In genomic region chr16:67593288-67593687, GRCh38 we compare ENCODE assay signal across 1 cellular context.
TF ChIP-seq lines count a peak whose summit lies in the region.

No MANE protein-coding gene starts in this region.

TF ChIP-seq in IMR-90, 13 proteins besides CTCF, POLR2A, EP300 and RAD21:
- no peak for TF ChIP-seq NFE2L2 (IDR thresholded peaks at IDR 0.05; ENCODE audit: low read depth, low read length)
- no peak for TF ChIP-seq RFX5 (IDR thresholded peaks at IDR 0.05; ENCODE audit: low read depth, low read length)
TF ChIP-seq in IMR-90: peak in this region for 0.
